In genomic region chr11:84870486-84870885, GRCh38 we compare ENCODE assay signal across 19 cellular contexts.
"Had no signal": no experiment of that assay in that cellular context is flagged by ENCODE, and none has a peak within 500 bp of the region (broad histone marks: within the 10 kb centered on the region; RNA-seq: fewer than 3 reads in every experiment).

No MANE protein-coding gene starts in this region.

- ATAC-seq: effector memory CD8-positive, alpha-beta T cell; left cardiac atrium; lower lobe of right lung; natural killer cell; sciatic nerve had no signal

- H3K9me3 ChIP-seq: left ventricle myocardium inferior, lower lobe of right lung, stomach, thoracic aorta, transverse colon had no signal

- H3K4me3 ChIP-seq: hepatocyte, left ventricle myocardium inferior, lower lobe of right lung, skin epidermis, stomach, thoracic aorta, transverse colon had no signal

- H3K79me2 ChIP-seq: hepatocyte had no signal

- H3K4me1 ChIP-seq: lower lobe of right lung, stomach, transverse colon had no signal

- H3K36me3 ChIP-seq: left ventricle myocardium inferior, lower lobe of right lung, stomach, thoracic aorta, transverse colon had no signal

- H2AFZ ChIP-seq: hepatocyte had no signal

- H3K27me3 ChIP-seq: hepatocyte, stomach, transverse colon had no signal

- H3K4me2 ChIP-seq: hepatocyte had no signal

- H3K27ac ChIP-seq: hepatocyte, left ventricle myocardium inferior, lower lobe of right lung, skin epidermis, stomach, thoracic aorta, transverse colon had no signal

- DNase-seq: effector memory CD8-positive, alpha-beta T cell; erythroblast; foreskin melanocyte; head of caudate nucleus; kidney; left cardiac atrium; left ventricle myocardium inferior; lower lobe of right lung; natural killer cell; posterior cingulate gyrus; stimulated activated CD4-positive, alpha-beta T cell treated with anti-CD3 and anti-CD28 coated beads, Interleukin-12 subunit alpha, Interleukin-12 subunit beta, amount 100 ng/mL, for 4 hours; stimulated activated naive CD4-positive, alpha-beta T cell; stomach; substantia nigra; transverse colon had no signal
